29 cellular contexts compared by ENCODE assay signal in the genomic region with DNA sequence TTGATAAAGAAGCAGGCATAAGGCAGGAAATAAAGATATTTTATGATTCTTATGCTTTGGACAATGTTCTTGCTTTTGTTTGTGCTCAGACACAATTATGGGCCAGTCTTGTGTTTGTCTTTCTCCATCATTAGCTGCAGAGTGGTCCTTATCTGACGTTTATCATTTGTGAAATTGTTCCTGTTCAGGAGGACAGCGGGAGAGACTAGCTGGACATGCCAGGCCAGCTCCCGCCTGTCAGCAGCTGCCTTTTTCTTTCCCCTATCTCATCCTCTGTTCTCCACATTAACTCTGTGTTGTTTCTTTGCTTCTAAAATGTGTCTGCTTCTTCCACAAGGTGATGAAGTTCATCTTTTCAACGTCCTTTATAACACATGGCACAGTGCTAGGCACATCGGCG.
"Had no signal": no experiment of that assay in that cellular context is flagged by ENCODE, and none has a peak within 500 bp of the region (broad histone marks: within the 10 kb centered on the region; RNA-seq: fewer than 3 reads in every experiment).

No MANE protein-coding gene starts in this region.

- H3K27me3 ChIP-seq: adrenal gland, body of pancreas, esophagus muscularis mucosa, foreskin keratinocyte, gastrocnemius medialis had no signal

- DNase-seq: activated CD4-positive, alpha-beta memory T cell treated with anti-CD3 and anti-CD28 coated beads for 36 hours; activated CD4-positive, alpha-beta T cell treated with anti-CD3 and anti-CD28 coated beads for 36 hours; activated CD4-positive, alpha-beta T cell treated with anti-CD3 and anti-CD28 coated beads, Interleukin-2, amount 10 ng/mL, durations not matched to agents 24 days and 14 days; activated CD4-positive, CD25-positive, alpha-beta regulatory T cell; activated CD4-positive, CD25-positive, alpha-beta regulatory T cell treated with anti-CD3 and anti-CD28 coated beads, Interleukin-2, amount 50 U/mL, for 72 hours; activated CD8-positive, alpha-beta memory T cell treated with anti-CD3 and anti-CD28 coated beads, Interleukin-2, amount 10 ng/mL, durations not matched to agents 7 days and 5 days; activated CD8-positive, alpha-beta memory T cell treated with anti-CD3 and anti-CD28 coated beads, Interleukin-2, amount 50 U/mL, for 4 hours; activated CD8-positive, alpha-beta T cell treated with anti-CD3 and anti-CD28 coated beads, Interleukin-2, amount 10 ng/mL, durations not matched to agents 7 days and 5 days; activated effector memory CD4-positive, alpha-beta T cell treated with anti-CD3 and anti-CD28 coated beads, Interleukin-2, amount 50 U/mL, for 16 hours; activated naive CD4-positive, alpha-beta T cell treated with anti-CD3 and anti-CD28 coated beads for 36 hours; activated naive CD8-positive, alpha-beta T cell treated with anti-CD3 and anti-CD28 coated beads for 36 hours; activated naive CD8-positive, alpha-beta T cell treated with anti-CD3 and anti-CD28 coated beads, Interleukin-2, amount 50 U/mL, for 24 hours; activated T-cell treated with anti-CD3 and anti-CD28 coated beads, Interleukin-2, amount 50 U/mL, for 1 hour; activated T-cell treated with anti-CD3 and anti-CD28 coated beads, Interleukin-2, amount 50 U/mL, for 48 hours; adrenal gland; amygdala; aorta; body of pancreas; caudate nucleus; cortex of kidney; dermis blood vessel endothelial cell; effector CD4-positive, alpha-beta T cell; effector memory CD8-positive, alpha-beta T cell; erythroblast; foreskin keratinocyte; gastrocnemius medialis; glutamatergic neuron; heart left ventricle had no signal

- H3K4me1 ChIP-seq: adrenal gland, body of pancreas, esophagus muscularis mucosa, foreskin keratinocyte, gastrocnemius medialis, heart left ventricle had no signal

- H3K27ac ChIP-seq: adrenal gland, body of pancreas, esophagus muscularis mucosa, foreskin keratinocyte, gastrocnemius medialis, heart left ventricle had no signal

- H3K36me3 ChIP-seq: adrenal gland, esophagus muscularis mucosa, gastrocnemius medialis, heart left ventricle had no signal

- H3K4me3 ChIP-seq: adrenal gland, body of pancreas, esophagus muscularis mucosa, gastrocnemius medialis, heart left ventricle had no signal

- H3K9me3 ChIP-seq: adrenal gland, body of pancreas, esophagus muscularis mucosa, gastrocnemius medialis, heart left ventricle had no signal
